ENCODE assay signal across 8 cellular contexts in genomic region chr11:134592391-134592990, GRCh38.
DNase-seq lines count a peak whose midpoint lies in the region; ATAC-seq, FAIRE-seq and TF ChIP-seq lines count a peak whose summit lies in the region.

No MANE protein-coding gene starts in this region.

- H3K9ac ChIP-seq in neuronal stem cell (ENCODE audit: low read depth, low read length, poor library complexity) = no peak overlapping the region

- H3K9me3 ChIP-seq in neuronal stem cell (replicated peaks in 1 of 2; ENCODE audit: control insufficient read depth in 2 of 2, insufficient read depth in 1 of 2, low read depth in 1 of 2, low read length in 2 of 2) = no peaks in the 10 kb centered on the region

- no peaks in the 10 kb centered on the region for H3K27me3 ChIP-seq in bronchial epithelial cell (ENCODE audit: control insufficient read depth, insufficient read depth, low read length)
- no peaks in the 10 kb centered on the region for H3K27me3 ChIP-seq in neuronal stem cell (ENCODE audit: control insufficient read depth in 3 of 3, insufficient read depth in 3 of 3, low read depth in 1 of 3, low read length in 3 of 3)

- H3K4ac ChIP-seq in neuronal stem cell (ENCODE audit: low read length) = no peak overlapping the region

- no peak overlapping the region for H2BK5ac ChIP-seq in neuronal stem cell (ENCODE audit: low read length)

- no peak overlapping the region for H2BK120ac ChIP-seq in neuronal stem cell (ENCODE audit: low read depth, low read length)

- no peak overlapping the region for H4K8ac ChIP-seq in neuronal stem cell (ENCODE audit: low read depth, low read length)

- peak; percentile 39 for TF ChIP-seq CTCF in bronchial epithelial cell (IDR thresholded peaks at IDR 0.05; ENCODE audit: insufficient read depth, low read length, severe bottlenecking)

- no peak overlapping the region for H3K4me2 ChIP-seq in neuronal stem cell (ENCODE audit: insufficient read depth, low read length, poor library complexity, severe bottlenecking)

- H3K4me3 ChIP-seq in bronchial epithelial cell (ENCODE audit: low read depth, low read length) = no peak overlapping the region
- H3K4me3 ChIP-seq in neuronal stem cell (ENCODE audit: low read length in 2 of 2) = no peak overlapping the region

- H2BK12ac ChIP-seq in neuronal stem cell (ENCODE audit: low read length) = no peak overlapping the region

- no peaks in the 10 kb centered on the region for H3K79me1 ChIP-seq in neuronal stem cell (ENCODE audit: low read depth, low read length)

- H2AFZ ChIP-seq in neuronal stem cell (ENCODE audit: low read length) = no peak overlapping the region

- DNase-seq in CMK (ENCODE audit: low read depth) = peak; percentile 53
- peak; percentile 52 for DNase-seq in OCI-M1 (lab: John Stamatoyannopoulos, UW)
- DNase-seq in bronchial epithelial cell (ENCODE audit: low read depth) = peak; percentile 2
- DNase-seq in neuronal stem cell (ENCODE audit: low spot score) = peak; percentile 37
- no peak for DNase-seq in cortex of kidney (lab: John Stamatoyannopoulos, UW)

- no peak overlapping the region for H3K14ac ChIP-seq in neuronal stem cell (ENCODE audit: low read length)

- H3K4me1 ChIP-seq in neuronal stem cell (ENCODE audit: control insufficient read depth in 2 of 2, insufficient read depth in 1 of 2, low read depth in 1 of 2, low read length in 2 of 2) = no peaks in the 10 kb centered on the region

- H3K36me3 ChIP-seq in bronchial epithelial cell (ENCODE audit: control insufficient read depth, insufficient read depth, low read length) (no peaks in the 10 kb centered on the region), neuronal stem cell (replicated peaks in 1 of 2; ENCODE audit: control insufficient read depth in 2 of 2, insufficient read depth in 2 of 2, low read length in 2 of 2) (no peaks in the 10 kb centered on the region)

- no peak overlapping the region for H4K91ac ChIP-seq in neuronal stem cell (ENCODE audit: low read depth, low read length, poor library complexity)

- peak; percentile 68 for ATAC-seq in GM21576 (IDR thresholded peaks at IDR 0.05; ENCODE audit: unreplicated experiment)
- ATAC-seq in HG03469 (IDR thresholded peaks at IDR 0.05; ENCODE audit: unreplicated experiment) = no peak
- ATAC-seq in HG03432 (IDR thresholded peaks at IDR 0.05; ENCODE audit: unreplicated experiment) = no peak

- no peak for FAIRE-seq in bronchial epithelial cell (lab: Jason Lieb, UNC)

- no peak overlapping the region for H2BK15ac ChIP-seq in neuronal stem cell (ENCODE audit: low read length)

- H3K23ac ChIP-seq in neuronal stem cell (ENCODE audit: low read depth, low read length, poor library complexity) = no peak overlapping the region

- no peak overlapping the region for H3K27ac ChIP-seq in neuronal stem cell (replicated peaks; ENCODE audit: low read length)

- H3K18ac ChIP-seq in neuronal stem cell (ENCODE audit: low read length) = no peak overlapping the region

- H2AK5ac ChIP-seq in neuronal stem cell (ENCODE audit: low read depth, low read length) = no peak overlapping the region
